Comparison of ENCODE assay signal across 12 cellular contexts in genomic region chr2:134401081-134401497, GRCh38.
DNase-seq lines count a peak whose midpoint lies in the region; ATAC-seq, FAIRE-seq and TF ChIP-seq lines count a peak whose summit lies in the region.
"Had no signal": no experiment of that assay in that cellular context is flagged by ENCODE, and none has a peak within 500 bp of the region (broad histone marks: within the 10 kb centered on the region; RNA-seq: fewer than 3 reads in every experiment).

No MANE protein-coding gene starts in this region.

- no peak overlapping the region for H3K4me3 ChIP-seq in mammary epithelial cell (replicated peaks in 1 of 3; ENCODE audit: insufficient read depth in 1 of 3, low read depth in 2 of 3, low read length in 3 of 3)
- no peak overlapping the region for H3K4me3 ChIP-seq in neural progenitor cell

- intact Hi-C loops in MCF 10A (cut with micrococcal nuclease): no loop called here
- intact Hi-C loops in mammary epithelial cell (cut with micrococcal nuclease): no loop called here

- no peak for ATAC-seq in HG02623 (IDR thresholded peaks at IDR 0.05; ENCODE audit: unreplicated experiment)

- TF ChIP-seq CTCF in MCF 10A (IDR thresholded peaks at IDR 0.05; ENCODE audit: unreplicated experiment) (no peak), mammary epithelial cell (conservative IDR thresholded peaks at IDR 0.05 in 1 of 2, IDR thresholded peaks at IDR 0.05 in 1 of 2; ENCODE audit: extremely low read depth in 1 of 2, insufficient read depth in 1 of 2, low read depth in 1 of 2, low read length in 2 of 2) (no peak), neural progenitor cell (IDR thresholded peaks at IDR 0.05) (no peak)

- CTCF ChIA-PET in MCF 10A (lab: Yijun Ruan, JAX) (interaction anchor here (0.5 to 5.9 kb wide), 5 partner anchors 11 to 1602 kb away, joined by 3 to 63 read pairs (median 4); no protein-coding TSS in a partner anchor), mammary epithelial cell (lab: Charles Lee; ENCODE audit: low non-redundant PET) (no interaction called here)

- in situ Hi-C loops in mammary epithelial cell (cut with MboI; ENCODE audit: low sequenced_read_pairs in 2 of 2): loop anchor here in 1 of 2 donors (25.0 kb wide), 3 partner anchors 164 to 514 kb away; no protein-coding TSS in a partner anchor
- in situ Hi-C loops in KBM-7 (cut with MboI; ENCODE audit: low pct_unique_long_range_greater_than_20kb, low sequenced_read_pairs): loop anchor here (25.0 kb wide), 1 partner anchor 164 kb away; no protein-coding TSS in a partner anchor

- H3F3A ChIP-seq in neural progenitor cell (ENCODE audit: low read depth): no peaks in the 10 kb centered on the region

- H3K36me3 Mint-ChIP-seq in MCF 10A (ENCODE audit: insufficient read depth, unreplicated experiment) (no peaks in the 10 kb centered on the region), neural progenitor cell (no peaks in the 10 kb centered on the region)

- H3K4me1 Mint-ChIP-seq in MCF 10A (ENCODE audit: insufficient read depth, unreplicated experiment): peaks cover 74% of the 10 kb centered on the region
- H3K4me1 Mint-ChIP-seq in neural progenitor cell: peaks cover 4% of the 10 kb centered on the region

- H3K27me3 Mint-ChIP-seq in MCF 10A (ENCODE audit: insufficient read depth, unreplicated experiment) (no peaks in the 10 kb centered on the region), neural progenitor cell (ENCODE audit: insufficient read depth, low read depth) (no peaks in the 10 kb centered on the region)
- H3K27me3 Mint-ChIP-seq: activated naive CD4-positive, alpha-beta T cell treated with anti-CD3 and anti-CD28 coated beads, Interleukin-2, amount 50 U/mL, for 24 hours had no signal

- H3K4me2 ChIP-seq in mammary epithelial cell (ENCODE audit: insufficient read depth, low read depth, low read length) (no peak overlapping the region), neural progenitor cell (no peak overlapping the region)

- H3K9me3 ChIP-seq in mammary epithelial cell (replicated peaks; ENCODE audit: insufficient read depth, low read length) (no peaks in the 10 kb centered on the region), neural progenitor cell (ENCODE audit: low read depth) (no peaks in the 10 kb centered on the region)

- no peaks in the 10 kb centered on the region for H3K27me3 ChIP-seq in mammary epithelial cell (ENCODE audit: insufficient read depth, low read length)
- no peaks in the 10 kb centered on the region for H3K27me3 ChIP-seq in neural progenitor cell

- H3K27ac ChIP-seq in mammary epithelial cell (ENCODE audit: insufficient read depth, low read depth, low read length) (no peak overlapping the region), neural progenitor cell (no peak overlapping the region)

- H3K27ac Mint-ChIP-seq in MCF 10A (ENCODE audit: low read depth, unreplicated experiment) (no peak overlapping the region), neural progenitor cell (no peak overlapping the region)
- H3K27ac Mint-ChIP-seq: activated naive CD4-positive, alpha-beta T cell treated with anti-CD3 and anti-CD28 coated beads, Interleukin-2, amount 50 U/mL, for 24 hours had no signal

- H3K4me3 Mint-ChIP-seq in MCF 10A (ENCODE audit: unreplicated experiment): no peak overlapping the region
- H3K4me3 Mint-ChIP-seq in neural progenitor cell: no peak overlapping the region
- H3K4me3 Mint-ChIP-seq: activated naive CD4-positive, alpha-beta T cell treated with anti-CD3 and anti-CD28 coated beads, Interleukin-2, amount 50 U/mL, for 24 hours had no signal

- DNase-seq in MCF 10A (ENCODE audit: unreplicated experiment) (peak; percentile 47), mammary epithelial cell (no peak), dermis microvascular lymphatic vessel endothelial cell (ENCODE audit: low read depth in 2 of 2) (peak; percentile 82 to 97), lung microvascular endothelial cell (ENCODE audit: low read depth in 2 of 2) (peak; percentile 85 to 91), neural progenitor cell (ENCODE audit: low spot score) (no peak), KBM-7 (no peak), urothelium cell line (ENCODE audit: low spot score) (no peak)
- DNase-seq: activated CD4-positive, alpha-beta T cell treated with anti-CD3 and anti-CD28 coated beads for 1 hour; NCI-H146 had no signal

- H3K36me3 ChIP-seq in mammary epithelial cell (ENCODE audit: insufficient read depth, low read length): no peaks in the 10 kb centered on the region
- no peaks in the 10 kb centered on the region for H3K36me3 ChIP-seq in neural progenitor cell

- no peaks in the 10 kb centered on the region for H3K9me3 Mint-ChIP-seq in MCF 10A (ENCODE audit: unreplicated experiment)
- no peaks in the 10 kb centered on the region for H3K9me3 Mint-ChIP-seq in neural progenitor cell
- H3K9me3 Mint-ChIP-seq: activated naive CD4-positive, alpha-beta T cell treated with anti-CD3 and anti-CD28 coated beads, Interleukin-2, amount 50 U/mL, for 24 hours had no signal

- no peak for FAIRE-seq in urothelium cell line (lab: Jason Lieb, UNC)
- FAIRE-seq: keratinocyte had no signal

- no peaks in the 10 kb centered on the region for H4K20me1 ChIP-seq in mammary epithelial cell (ENCODE audit: insufficient read depth, low read length)
- no peaks in the 10 kb centered on the region for H4K20me1 ChIP-seq in neural progenitor cell (ENCODE audit: low read depth)

- H3K79me2 ChIP-seq in mammary epithelial cell (ENCODE audit: insufficient read depth, low read length) (no peaks in the 10 kb centered on the region), neural progenitor cell (ENCODE audit: low read depth) (no peaks in the 10 kb centered on the region)

- H3K9ac ChIP-seq in mammary epithelial cell (ENCODE audit: insufficient read depth, low read length) (no peak overlapping the region), neural progenitor cell (no peak overlapping the region)

- H2AFZ ChIP-seq in mammary epithelial cell (ENCODE audit: low read depth, low read length) (no peak overlapping the region), neural progenitor cell (replicated peaks) (no peak overlapping the region)

- WGBS in mammary epithelial cell (ENCODE audit: low coverage, missing lambda C conversion rate): 76% methylated on average over 5 of the region's 5 CpGs

- dilution Hi-C loops in mammary epithelial cell (cut with HindIII; ENCODE audit: low sequenced_read_pairs): no loop called here

- POLR2A ChIA-PET in MCF 10A (lab: Yijun Ruan, JAX): interaction anchor here (1.4 to 3.2 kb wide), 2 partner anchors 9 to 13 kb away, joined by 5 to 10 read pairs; no protein-coding TSS in a partner anchor

- H3K4me1 ChIP-seq in mammary epithelial cell (ENCODE audit: insufficient read depth, low read length) (peaks cover 53% of the 10 kb centered on the region), neural progenitor cell (peaks cover 6% of the 10 kb centered on the region)

- BruUV-seq in MCF 10A (replicated peaks; lab: Mats Ljungman, UMichigan): no TSS peak
- BruUV-seq in mammary epithelial cell (replicated peaks; lab: Mats Ljungman, UMichigan): no TSS peak

Comparison
In these comparisons a context has a peak if more than half of its experiments do, and no peak if none do; other contexts are left out.
1. DNase-seq: peak in MCF 10A (single experiment), dermis microvascular lymphatic vessel endothelial cell (2 of 2) and lung microvascular endothelial cell (2 of 2); none in mammary epithelial cell (single experiment), neural progenitor cell (single experiment), KBM-7 (single experiment) and urothelium cell line (single experiment).